Comparison of ENCODE assay signal across 22 cellular contexts in genomic region chr3:146155022-146155421, GRCh38. TPM values are rescaled to one million over a fixed set of nuclear protein-coding genes. Genes with fewer than 3 reads are reported as not detected.
DNase-seq lines count a peak whose midpoint lies in the region; ATAC-seq and TF ChIP-seq lines count a peak whose summit lies in the region.
"Had no signal": no experiment of that assay in that cellular context is flagged by ENCODE, and none has a peak within 500 bp of the region (broad histone marks: within the 10 kb centered on the region; RNA-seq: fewer than 3 reads in every experiment).

No MANE protein-coding gene starts in this region.

- intact Hi-C loops in right cardiac atrium (cut with DNase I), result no loop called here
- intact Hi-C loops in prostate gland (cut with DNase I), result no loop called here

- peak; percentile 41 to 54 for ATAC-seq in right cardiac atrium
- no peak for ATAC-seq in stimulated activated naive B cell treated with anti-CD40 and anti-IgM and Interleukin-4, amounts not matched to agents 10 μg/mL and 1 μg/mL and 100 μg/mL, for 72 hours (replicated peaks)
- ATAC-seq: activated CD8-positive, alpha-beta memory T cell treated with anti-CD3 and anti-CD28 coated beads, Interleukin-2, amount 10 ng/mL, durations not matched to agents 7 days and 5 days; Panc1 had no signal

- H3K9ac ChIP-seq in stomach smooth muscle (ENCODE audit: low read length in 2 of 2), result no peak overlapping the region
- H3K9ac ChIP-seq: BLaER1 had no signal

- no peak overlapping the region for H3K4me3 ChIP-seq in right cardiac atrium (ENCODE audit: low read length)
- no peak overlapping the region for H3K4me3 ChIP-seq in stomach smooth muscle (ENCODE audit: low read length in 2 of 2)
- no peak overlapping the region for H3K4me3 ChIP-seq in prostate gland
- H3K4me3 ChIP-seq: BLaER1, tibial nerve had no signal

- WGBS in right cardiac atrium, result 48% methylated on average over 2 of the region's 2 CpGs
- 60% methylated on average over 2 of the region's 2 CpGs for WGBS in prostate gland

- H3K4me1 ChIP-seq in right cardiac atrium (ENCODE audit: control insufficient read depth, insufficient read depth, low read length) (peaks cover 2% of the 10 kb centered on the region), stomach smooth muscle (ENCODE audit: control insufficient read depth, insufficient read depth, low read length) (peaks cover 18% of the 10 kb centered on the region), prostate gland (replicated peaks) (no peaks in the 10 kb centered on the region)
- H3K4me1 ChIP-seq: BLaER1 had no signal

- H3K36me3 ChIP-seq in stomach smooth muscle (ENCODE audit: control insufficient read depth in 2 of 2, insufficient read depth in 2 of 2, low read length in 2 of 2) (peaks cover 0 to 5% of the 10 kb centered on the region in 2 donors), prostate gland (no peaks in the 10 kb centered on the region)
- H3K36me3 ChIP-seq: BLaER1, tibial nerve had no signal

- no peaks in the 10 kb centered on the region for H3K9me3 Mint-ChIP-seq in chondrocyte (ENCODE audit: low read depth)
- no peaks in the 10 kb centered on the region for H3K9me3 Mint-ChIP-seq in stimulated activated naive B cell treated with anti-CD40 and anti-IgM and Interleukin-4, amounts not matched to agents 10 μg/mL and 1 μg/mL and 100 μg/mL, for 72 hours
- H3K9me3 Mint-ChIP-seq: activated B cell treated with CpG ODN at 0.5 μM for 24 hours; activated naive CD4-positive, alpha-beta T cell treated with anti-CD3 and anti-CD28 coated beads, Interleukin-2, amount 50 U/mL, for 24 hours; activated T-helper 1 cell treated with anti-CD3 and anti-CD28 coated beads, Interleukin-12 subunit alpha, Interleukin-12 subunit beta, Interleukin-2, Interleukin-4 antibody, amounts not matched to agents 30 ng/mL and 10 ng/mL and 1 ng/mL, durations not matched to agents 14 hours and 24 hours and 36 hours; stimulated activated naive CD8-positive, alpha-beta T cell treated with anti-CD3 and anti-CD28 coated beads, Interleukin-15, Interleukin-2, amounts not matched to agents 100 ng/mL and 50 ng/mL, for 24 hours had no signal

- no peak overlapping the region for H3K4me3 Mint-ChIP-seq in chondrocyte (ENCODE audit: unreplicated experiment)
- H3K4me3 Mint-ChIP-seq in stimulated activated naive B cell treated with anti-CD40 and anti-IgM and Interleukin-4, amounts not matched to agents 10 μg/mL and 1 μg/mL and 100 μg/mL, for 72 hours, result no peak overlapping the region
- H3K4me3 Mint-ChIP-seq: activated B cell treated with CpG ODN at 0.5 μM for 24 hours; activated CD8-positive, alpha-beta memory T cell treated with anti-CD3 and anti-CD28 coated beads, Interleukin-2, amount 10 ng/mL, durations not matched to agents 7 days and 5 days; activated naive CD4-positive, alpha-beta T cell treated with anti-CD3 and anti-CD28 coated beads, Interleukin-2, amount 50 U/mL, for 24 hours; activated T-helper 1 cell treated with anti-CD3 and anti-CD28 coated beads, Interleukin-12 subunit alpha, Interleukin-12 subunit beta, Interleukin-2, Interleukin-4 antibody, amounts not matched to agents 30 ng/mL and 10 ng/mL and 1 ng/mL, durations not matched to agents 14 hours and 24 hours and 36 hours; stimulated activated naive CD8-positive, alpha-beta T cell treated with anti-CD3 and anti-CD28 coated beads, Interleukin-15, Interleukin-2, amounts not matched to agents 100 ng/mL and 50 ng/mL, for 24 hours had no signal

- no peak for TF ChIP-seq CTCF in chondrocyte (IDR thresholded peaks at IDR 0.05)
- TF ChIP-seq CTCF in prostate gland (IDR thresholded peaks at IDR 0.05), result no peak

- H3K27ac ChIP-seq in right cardiac atrium (ENCODE audit: low read length), result peak overlapping the region; percentile 75
- H3K27ac ChIP-seq in stomach smooth muscle (ENCODE audit: low read length), result peak overlapping the region; percentile 98
- H3K27ac ChIP-seq in prostate gland, result no peak overlapping the region
- H3K27ac ChIP-seq: BLaER1 had no signal

- DNase-seq in HuH-7 (ENCODE audit: low spot score) (peak; percentile 18), chondrocyte (ENCODE audit: low spot score) (no peak), right cardiac atrium (no peak), prostate gland (ENCODE audit: low spot score) (no peak), hippocampal formation (lab: John Stamatoyannopoulos, UW) (no peak), UCSD-AML1 (lab: John Stamatoyannopoulos, UW; ENCODE audit: unreplicated experiment) (no peak)
- DNase-seq in stimulated activated naive B cell treated with anti-CD40 and anti-IgM and Interleukin-4, amounts not matched to agents 10 μg/mL and 1 μg/mL and 100 μg/mL, for 72 hours, result no peak
- DNase-seq: activated B cell treated with CpG ODN at 0.5 μM for 24 hours; activated CD8-positive, alpha-beta memory T cell treated with anti-CD3 and anti-CD28 coated beads, Interleukin-2, amount 10 ng/mL, durations not matched to agents 7 days and 5 days; DMS153; NCI-H1105 treated with DMSO at 0.1 percent for 48 hours; NCI-H1930; NCI-H526 treated with DMSO at 0.1 percent for 48 hours; posterior cingulate gyrus; SIG-M5 had no signal

- H3K9me3 ChIP-seq in right cardiac atrium (ENCODE audit: control insufficient read depth, low read length), result no peaks in the 10 kb centered on the region
- no peaks in the 10 kb centered on the region for H3K9me3 ChIP-seq in stomach smooth muscle (ENCODE audit: control insufficient read depth in 2 of 2, low read length in 2 of 2)
- H3K9me3 ChIP-seq in prostate gland, result no peaks in the 10 kb centered on the region
- H3K9me3 ChIP-seq: BLaER1, tibial nerve had no signal

- no peaks in the 10 kb centered on the region for H3K27me3 ChIP-seq in right cardiac atrium (ENCODE audit: control insufficient read depth, insufficient read depth)
- no peaks in the 10 kb centered on the region for H3K27me3 ChIP-seq in stomach smooth muscle (ENCODE audit: control insufficient read depth in 1 of 2, insufficient read depth in 2 of 2, low read length in 2 of 2)
- no peaks in the 10 kb centered on the region for H3K27me3 ChIP-seq in prostate gland (replicated peaks; ENCODE audit: insufficient read depth)
- H3K27me3 ChIP-seq: BLaER1, tibial nerve had no signal

- no peak for TF ChIP-seq POLR2A in prostate gland (IDR thresholded peaks at IDR 0.05)

- peak overlapping the region; percentile 89 for H3K27ac Mint-ChIP-seq in chondrocyte (ENCODE audit: unreplicated experiment)
- no peak overlapping the region for H3K27ac Mint-ChIP-seq in stimulated activated naive B cell treated with anti-CD40 and anti-IgM and Interleukin-4, amounts not matched to agents 10 μg/mL and 1 μg/mL and 100 μg/mL, for 72 hours
- H3K27ac Mint-ChIP-seq: activated B cell treated with CpG ODN at 0.5 μM for 24 hours; activated CD8-positive, alpha-beta memory T cell treated with anti-CD3 and anti-CD28 coated beads, Interleukin-2, amount 10 ng/mL, durations not matched to agents 7 days and 5 days; activated naive CD4-positive, alpha-beta T cell treated with anti-CD3 and anti-CD28 coated beads, Interleukin-2, amount 50 U/mL, for 24 hours; activated T-helper 1 cell treated with anti-CD3 and anti-CD28 coated beads, Interleukin-12 subunit alpha, Interleukin-12 subunit beta, Interleukin-2, Interleukin-4 antibody, amounts not matched to agents 30 ng/mL and 10 ng/mL and 1 ng/mL, durations not matched to agents 14 hours and 24 hours and 36 hours; stimulated activated naive CD8-positive, alpha-beta T cell treated with anti-CD3 and anti-CD28 coated beads, Interleukin-15, Interleukin-2, amounts not matched to agents 100 ng/mL and 50 ng/mL, for 24 hours had no signal

- H3K27me3 Mint-ChIP-seq in chondrocyte (ENCODE audit: low read depth), result no peaks in the 10 kb centered on the region
- peaks cover 9 to 11% of the 10 kb centered on the region in 2 donors for H3K27me3 Mint-ChIP-seq in stimulated activated naive B cell treated with anti-CD40 and anti-IgM and Interleukin-4, amounts not matched to agents 10 μg/mL and 1 μg/mL and 100 μg/mL, for 72 hours

- H3K4me1 Mint-ChIP-seq in chondrocyte (ENCODE audit: low read depth), result peaks cover 77% of the 10 kb centered on the region
- peaks cover 3 to 4% of the 10 kb centered on the region in 2 donors for H3K4me1 Mint-ChIP-seq in stimulated activated naive B cell treated with anti-CD40 and anti-IgM and Interleukin-4, amounts not matched to agents 10 μg/mL and 1 μg/mL and 100 μg/mL, for 72 hours

- H3K36me3 Mint-ChIP-seq in chondrocyte (ENCODE audit: low read depth), result peaks cover 9% of the 10 kb centered on the region
- H3K36me3 Mint-ChIP-seq in stimulated activated naive B cell treated with anti-CD40 and anti-IgM and Interleukin-4, amounts not matched to agents 10 μg/mL and 1 μg/mL and 100 μg/mL, for 72 hours, result no peaks in the 10 kb centered on the region
- H3K36me3 Mint-ChIP-seq: activated CD8-positive, alpha-beta memory T cell treated with anti-CD3 and anti-CD28 coated beads, Interleukin-2, amount 10 ng/mL, durations not matched to agents 7 days and 5 days; activated naive CD4-positive, alpha-beta T cell treated with anti-CD3 and anti-CD28 coated beads, Interleukin-2, amount 50 U/mL, for 24 hours had no signal

RNA-seq across cellular contexts. Expression of gene PLOD2, which starts 6.0 kb away (rescaled TPM):
- total RNA-seq in chondrocyte (208 to 249 TPM (median 212 TPM) in 3 replicates), right cardiac atrium (10 to 100 TPM; 26.8 to 30.8 (median 30.5) TPM), prostate gland (10 to 100 TPM; 10.7 to 14.6 TPM)
- polyA plus RNA-seq in right cardiac atrium, result 20.3 TPM
- total RNA-seq: activated B cell treated with CpG ODN at 0.5 μM for 24 hours had no signal

Comparison
In these comparisons a context has a peak if more than half of its experiments do, and no peak if none do; other contexts are left out.
1. ATAC-seq: peak in right cardiac atrium (2 of 2); none in stimulated activated naive B cell treated with anti-CD40 and anti-IgM and Interleukin-4, amounts not matched to agents 10 μg/mL and 1 μg/mL and 100 μg/mL, for 72 hours (0 of 2).
2. H3K27ac ChIP-seq: peak in right cardiac atrium (single experiment) and stomach smooth muscle (single experiment); none in prostate gland (0 of 2).